In genomic region chr3:183822631-183823030, GRCh38 we compare ENCODE assay signal across 1 cellular context.
TF ChIP-seq lines count a peak whose summit lies in the region.

No MANE protein-coding gene starts in this region.

TF ChIP-seq in K562, 482 proteins besides CTCF, POLR2A, EP300 and RAD21 (continued from another document):
- TF ChIP-seq STAT5B (CRISPR knock-in tag; IDR thresholded peaks at IDR 0.05) (no peak), THRB (CRISPR knock-in tag; conservative IDR thresholded peaks at IDR 0.05) (no peak)
